ENCODE assay signal across 8 cellular contexts in the genomic region with DNA sequence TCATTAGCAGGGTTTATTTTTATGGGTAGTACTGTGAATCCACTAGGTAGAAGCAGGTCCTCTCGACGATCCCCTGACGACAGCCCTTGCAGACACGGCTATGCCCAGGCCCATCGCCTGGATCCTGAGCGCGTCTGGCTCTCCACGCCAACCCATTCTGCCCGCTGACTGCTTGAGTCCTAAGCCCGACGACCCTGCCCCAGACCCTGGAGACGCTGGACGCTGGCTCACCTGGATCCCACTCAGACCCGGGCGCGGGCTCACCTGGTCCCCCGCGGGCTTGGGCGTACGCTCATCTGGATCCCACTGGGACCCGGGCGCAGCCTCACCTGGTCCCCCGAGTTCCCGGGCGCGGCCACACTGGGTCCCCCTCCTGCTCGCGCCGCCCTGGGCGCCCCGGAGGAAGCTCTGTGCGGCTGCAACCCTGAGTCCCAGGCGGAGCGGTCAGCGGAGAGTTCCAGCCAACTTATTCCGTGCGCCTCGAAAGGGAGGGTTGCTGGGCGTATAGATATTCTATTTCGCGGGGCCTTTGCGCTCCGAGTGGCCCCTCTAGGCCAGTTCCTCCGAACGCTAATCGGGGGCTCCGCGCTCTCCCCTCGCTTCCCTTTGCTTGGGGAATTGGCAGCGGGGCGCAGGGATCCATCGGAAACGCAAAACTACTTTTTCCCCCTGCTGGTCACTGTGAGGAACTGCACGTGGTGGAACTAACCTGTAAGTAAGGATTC.
DNase-seq lines count a peak whose midpoint lies in the region; ATAC-seq and TF ChIP-seq lines count a peak whose summit lies in the region.

No MANE protein-coding gene starts in this region.

- peak; percentile 33 for DNase-seq in AG04450 (ENCODE audit: low read depth, low spot score)
- peak; percentile 11 for DNase-seq in KG1 (lab: John Stamatoyannopoulos, UW)
- DNase-seq in RWPE2 (ENCODE audit: low spot score): no peak
- DNase-seq in head of caudate nucleus: peak; percentile 34 to 88 (median 70)
- peak; percentile 30 for DNase-seq in omental fat pad (ENCODE audit: low spot score)
- DNase-seq in type B pancreatic cell (ENCODE audit: extremely low spot score, unreplicated experiment): peak; percentile 74

- H3K4me1 ChIP-seq in RWPE2 (ENCODE audit: insufficient read depth, poor library complexity, severe bottlenecking): no peaks in the 10 kb centered on the region

- H3K27ac ChIP-seq in AG04450 (ENCODE audit: low read depth, low read length) (no peak overlapping the region), RWPE2 (ENCODE audit: poor library complexity, severe bottlenecking) (no peak overlapping the region)

- no peaks in the 10 kb centered on the region for H3K36me3 Mint-ChIP-seq in activated naive CD4-positive, alpha-beta T cell treated with anti-CD3 and anti-CD28 coated beads, Interleukin-2, amount 50 U/mL, for 24 hours
- H3K36me3 Mint-ChIP-seq in type B pancreatic cell: no peaks in the 10 kb centered on the region

- intact Hi-C loops in head of caudate nucleus (cut with DNase I): loop anchor here (5.0 kb wide), 1 partner anchor 193 kb away; no protein-coding TSS in a partner anchor

- TF ChIP-seq CTCF in AG04450 (IDR thresholded peaks at IDR 0.05; ENCODE audit: low read depth, low read length): peak; percentile 94
- TF ChIP-seq CTCF in RWPE2 (IDR thresholded peaks at IDR 0.05; ENCODE audit: poor library complexity, severe bottlenecking): peak; percentile 89
- peak in 2 of 3 donors; percentile 81 to 88 for TF ChIP-seq CTCF in omental fat pad (IDR thresholded peaks at IDR 0.05)
- TF ChIP-seq CTCF in type B pancreatic cell (conservative IDR thresholded peaks at IDR 0.05): peak; percentile 97

- H3K4me3 ChIP-seq in AG04450 (ENCODE audit: low read depth, low read length) (peak overlapping the region; percentile 62), RWPE2 (ENCODE audit: severe bottlenecking) (peak overlapping the region; percentile 40)

- CTCF ChIA-PET in AG04450 (lab: Charles Lee): interaction anchor here (0.6 to 4.0 kb wide), 22 partner anchors 9 to 564 kb away, joined by 3 to 42 read pairs (median 4); partner anchors contain the start of gene RMP24

- peaks cover 6% of the 10 kb centered on the region for H3K4me1 Mint-ChIP-seq in activated naive CD4-positive, alpha-beta T cell treated with anti-CD3 and anti-CD28 coated beads, Interleukin-2, amount 50 U/mL, for 24 hours
- H3K4me1 Mint-ChIP-seq in type B pancreatic cell (ENCODE audit: unreplicated experiment): peaks cover 10% of the 10 kb centered on the region

- H3K9me3 ChIP-seq in AG04450 (ENCODE audit: control insufficient read depth, insufficient read depth, low read length) (peaks cover 2% of the 10 kb centered on the region; the same call in 1 of the 2 replicates), RWPE2 (ENCODE audit: severe bottlenecking) (peaks cover 4% of the 10 kb centered on the region)

- no peak overlapping the region for H3K27ac Mint-ChIP-seq in activated naive CD4-positive, alpha-beta T cell treated with anti-CD3 and anti-CD28 coated beads, Interleukin-2, amount 50 U/mL, for 24 hours
- H3K27ac Mint-ChIP-seq in type B pancreatic cell: no peak overlapping the region

- peak overlapping the region; percentile 89 for H3K4me3 Mint-ChIP-seq in activated naive CD4-positive, alpha-beta T cell treated with anti-CD3 and anti-CD28 coated beads, Interleukin-2, amount 50 U/mL, for 24 hours
- H3K4me3 Mint-ChIP-seq in type B pancreatic cell: peak overlapping the region; percentile 91

- peaks cover 5% of the 10 kb centered on the region for H3K27me3 Mint-ChIP-seq in activated naive CD4-positive, alpha-beta T cell treated with anti-CD3 and anti-CD28 coated beads, Interleukin-2, amount 50 U/mL, for 24 hours
- H3K27me3 Mint-ChIP-seq in type B pancreatic cell: peaks cover 16% of the 10 kb centered on the region

- H3K27me3 ChIP-seq in AG04450 (ENCODE audit: control insufficient read depth, insufficient read depth, low read length) (peaks cover 7% of the 10 kb centered on the region), RWPE2 (ENCODE audit: insufficient read depth, poor library complexity, severe bottlenecking) (no peaks in the 10 kb centered on the region)

- ATAC-seq in GM18907 (IDR thresholded peaks at IDR 0.05; ENCODE audit: unreplicated experiment) (peak; percentile 55), RWPE2 (ENCODE audit: low read depth) (peak; percentile 86), omental fat pad (ENCODE audit: low FRiP score) (peak; percentile 75)

- no peaks in the 10 kb centered on the region for H3K9me3 Mint-ChIP-seq in activated naive CD4-positive, alpha-beta T cell treated with anti-CD3 and anti-CD28 coated beads, Interleukin-2, amount 50 U/mL, for 24 hours
- no peaks in the 10 kb centered on the region for H3K9me3 Mint-ChIP-seq in type B pancreatic cell

- POLR2A ChIA-PET in AG04450 (lab: Yijun Ruan, JAX): interaction anchor here (0.9 kb wide), 1 partner anchor 18 kb away, joined by 3 read pairs; no protein-coding TSS in a partner anchor

- H3K36me3 ChIP-seq in RWPE2 (ENCODE audit: low read depth): no peaks in the 10 kb centered on the region
